In the genomic region with DNA sequence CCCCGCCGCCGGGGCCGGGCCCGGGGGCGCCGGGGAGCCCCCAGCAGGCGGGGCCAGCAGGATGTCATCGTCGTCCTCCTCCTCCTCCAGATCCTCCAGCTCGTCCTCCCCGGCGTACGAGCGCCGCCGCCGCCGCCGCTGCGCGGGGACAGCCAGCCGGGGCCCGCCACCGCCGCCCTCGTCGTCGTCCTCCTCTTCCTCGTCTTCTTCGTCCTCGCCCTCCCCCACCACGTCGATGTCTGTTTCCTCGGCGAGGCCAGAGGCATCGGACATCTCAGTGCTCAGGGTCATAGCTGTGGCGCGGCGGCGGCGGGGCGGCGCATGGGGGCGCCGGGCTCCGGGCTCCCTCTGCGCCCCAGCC, we compare ENCODE assay signal across 8 cellular contexts. TPM values are rescaled to one million over a fixed set of nuclear protein-coding genes. Genes with fewer than 3 reads are reported as not detected.
A peak's percentile ranks its signal among the peaks of the same experiment; 100 is the strongest.
DNase-seq lines count a peak whose midpoint lies in the region; ATAC-seq and TF ChIP-seq lines count a peak whose summit lies in the region.

No MANE protein-coding gene starts in this region.

- no peaks in the 10 kb centered on the region for H3K9me3 Mint-ChIP-seq in WTC11

- TF ChIP-seq CTCF in HEK293 (tag by site-specific recombination; IDR thresholded peaks at IDR 0.05) = no peak
- no peak for TF ChIP-seq CTCF in WTC11 (IDR thresholded peaks at IDR 0.05)
- no peak for TF ChIP-seq CTCF in left ventricle myocardium inferior (IDR thresholded peaks at IDR 0.05; ENCODE audit: borderline replicate concordance)

- H3K27me3 ChIP-seq in left ventricle myocardium inferior (ENCODE audit: low read depth) = peaks cover 95% of the 10 kb centered on the region
- peaks cover 58 to 83% (median 79%) of the 10 kb centered on the region in 5 donors for H3K27me3 ChIP-seq in subcutaneous abdominal adipose tissue (ENCODE audit: control insufficient read depth in 5 of 5, insufficient read depth in 4 of 5, low read length in 5 of 5)

- no peak overlapping the region for H3K9ac ChIP-seq in subcutaneous abdominal adipose tissue (ENCODE audit: low read length in 5 of 5)

- H3K4me3 ChIP-seq in HEK293 (ENCODE audit: low read depth, low read length) (peak overlapping the region; percentile 78), left ventricle myocardium inferior (peak overlapping the region; percentile 62), subcutaneous abdominal adipose tissue (ENCODE audit: low read depth in 1 of 5, low read length in 5 of 5) (peak overlapping the region in 3 of 5 donors; percentile 31 to 64 (median 37))

- DNase-seq in COR-L47 (lab: John Stamatoyannopoulos, UW) (peak; percentile 60), WTC11 (ENCODE audit: low spot score) (peak; percentile 53), left ventricle myocardium inferior (no peak), caudate nucleus (lab: John Stamatoyannopoulos, UW) (no peak)

- peaks cover 48% of the 10 kb centered on the region for H3K4me1 Mint-ChIP-seq in WTC11

- peak overlapping the region; percentile 74 for H3K4me3 Mint-ChIP-seq in WTC11

- H3K4me1 ChIP-seq in HEK293 (ENCODE audit: control insufficient read depth, insufficient read depth, low read length) (peaks cover 13% of the 10 kb centered on the region), left ventricle myocardium inferior (peaks cover 23% of the 10 kb centered on the region), subcutaneous abdominal adipose tissue (ENCODE audit: control insufficient read depth in 5 of 5, insufficient read depth in 5 of 5, low read length in 5 of 5) (peaks cover 0 to 31% (median 24%) of the 10 kb centered on the region in 5 donors)

- no peaks in the 10 kb centered on the region for H3K36me3 Mint-ChIP-seq in WTC11

- H3K9me3 ChIP-seq in HEK293 (ENCODE audit: control insufficient read depth, insufficient read depth, low read depth, low read length) (no peaks in the 10 kb centered on the region), left ventricle myocardium inferior (replicated peaks) (no peaks in the 10 kb centered on the region), subcutaneous abdominal adipose tissue (ENCODE audit: control insufficient read depth in 5 of 5, low read length in 5 of 5) (peaks cover 0 to 2% (median 0%) of the 10 kb centered on the region in 5 donors)

- intact Hi-C loops in left ventricle myocardium inferior (cut with micrococcal nuclease) = no loop called here

- H3K27ac Mint-ChIP-seq in WTC11 = no peak overlapping the region

- H3K27ac ChIP-seq in HEK293 (ENCODE audit: extremely low read depth, low read depth, low read length) (peak overlapping the region; percentile 98), left ventricle myocardium inferior (replicated peaks) (no peak overlapping the region), subcutaneous abdominal adipose tissue (ENCODE audit: low read depth, low read length) (no peak overlapping the region), caudate nucleus (ENCODE audit: low read depth, low read length) (no peak overlapping the region)

- POLR2A ChIA-PET in HEK293 (lab: Yijun Ruan, JAX) (interaction anchor here (0.6 to 1.8 kb wide), 24 partner anchors 9 to 530 kb away, joined by 3 to 50 read pairs (median 4); a partner anchor contains a TSS), WTC11 (lab: Charles Lee) (interaction anchor here (0.9 to 1.4 kb wide), 2 partner anchors 29 to 38 kb away, joined by 3 to 4 read pairs; no protein-coding TSS in a partner anchor)

- ATAC-seq in WTC11 (peak; percentile 1), GM18511 (IDR thresholded peaks at IDR 0.05; ENCODE audit: unreplicated experiment) (no peak), GM19467 (IDR thresholded peaks at IDR 0.05; ENCODE audit: unreplicated experiment) (no peak)

- H3K36me3 ChIP-seq in HEK293 (ENCODE audit: control insufficient read depth in 2 of 2, insufficient read depth in 1 of 2, low read length in 2 of 2) (peaks cover 0 to 11% of the 10 kb centered on the region in 2 experiments; a peak in 1 of 3 replicates), left ventricle myocardium inferior (no peaks in the 10 kb centered on the region), subcutaneous abdominal adipose tissue (ENCODE audit: control insufficient read depth in 5 of 5, insufficient read depth in 5 of 5, low read length in 5 of 5) (no peaks in the 10 kb centered on the region)

- H3K27me3 Mint-ChIP-seq in WTC11 (ENCODE audit: low read depth) = peaks cover 93% of the 10 kb centered on the region

- CTCF ChIA-PET in HEK293 (lab: Yijun Ruan, JAX) = interaction anchor here (0.9 to 5.1 kb wide), 4 partner anchors 49 to 364 kb away, joined by 3 to 56 read pairs (median 4); no protein-coding TSS in a partner anchor
- CTCF ChIA-PET in WTC11 (lab: Charles Lee) = interaction anchor here (1.0 to 4.4 kb wide), 11 partner anchors 21 to 232 kb away, joined by 3 to 38 read pairs (median 6); no protein-coding TSS in a partner anchor

TF ChIP-seq in HEK293, 187 proteins besides CTCF, POLR2A, EP300 and RAD21 (continues in another document):
- TF ChIP-seq, protein P1, sequence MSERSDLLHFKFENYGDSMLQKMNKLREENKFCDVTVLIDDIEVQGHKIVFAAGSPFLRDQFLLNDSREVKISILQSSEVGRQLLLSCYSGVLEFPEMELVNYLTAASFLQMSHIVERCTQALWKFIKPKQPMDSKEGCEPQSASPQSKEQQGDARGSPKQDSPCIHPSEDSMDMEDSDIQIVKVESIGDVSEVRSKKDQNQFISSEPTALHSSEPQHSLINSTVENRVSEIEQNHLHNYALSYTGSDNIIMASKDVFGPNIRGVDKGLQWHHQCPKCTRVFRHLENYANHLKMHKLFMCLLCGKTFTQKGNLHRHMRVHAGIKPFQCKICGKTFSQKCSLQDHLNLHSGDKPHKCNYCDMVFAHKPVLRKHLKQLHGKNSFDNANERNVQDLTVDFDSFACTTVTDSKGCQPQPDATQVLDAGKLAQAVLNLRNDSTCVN (tag by site-specific recombination; optimal IDR thresholded peaks at IDR 0.05) = peak; percentile 50
- TF ChIP-seq, protein P2, sequence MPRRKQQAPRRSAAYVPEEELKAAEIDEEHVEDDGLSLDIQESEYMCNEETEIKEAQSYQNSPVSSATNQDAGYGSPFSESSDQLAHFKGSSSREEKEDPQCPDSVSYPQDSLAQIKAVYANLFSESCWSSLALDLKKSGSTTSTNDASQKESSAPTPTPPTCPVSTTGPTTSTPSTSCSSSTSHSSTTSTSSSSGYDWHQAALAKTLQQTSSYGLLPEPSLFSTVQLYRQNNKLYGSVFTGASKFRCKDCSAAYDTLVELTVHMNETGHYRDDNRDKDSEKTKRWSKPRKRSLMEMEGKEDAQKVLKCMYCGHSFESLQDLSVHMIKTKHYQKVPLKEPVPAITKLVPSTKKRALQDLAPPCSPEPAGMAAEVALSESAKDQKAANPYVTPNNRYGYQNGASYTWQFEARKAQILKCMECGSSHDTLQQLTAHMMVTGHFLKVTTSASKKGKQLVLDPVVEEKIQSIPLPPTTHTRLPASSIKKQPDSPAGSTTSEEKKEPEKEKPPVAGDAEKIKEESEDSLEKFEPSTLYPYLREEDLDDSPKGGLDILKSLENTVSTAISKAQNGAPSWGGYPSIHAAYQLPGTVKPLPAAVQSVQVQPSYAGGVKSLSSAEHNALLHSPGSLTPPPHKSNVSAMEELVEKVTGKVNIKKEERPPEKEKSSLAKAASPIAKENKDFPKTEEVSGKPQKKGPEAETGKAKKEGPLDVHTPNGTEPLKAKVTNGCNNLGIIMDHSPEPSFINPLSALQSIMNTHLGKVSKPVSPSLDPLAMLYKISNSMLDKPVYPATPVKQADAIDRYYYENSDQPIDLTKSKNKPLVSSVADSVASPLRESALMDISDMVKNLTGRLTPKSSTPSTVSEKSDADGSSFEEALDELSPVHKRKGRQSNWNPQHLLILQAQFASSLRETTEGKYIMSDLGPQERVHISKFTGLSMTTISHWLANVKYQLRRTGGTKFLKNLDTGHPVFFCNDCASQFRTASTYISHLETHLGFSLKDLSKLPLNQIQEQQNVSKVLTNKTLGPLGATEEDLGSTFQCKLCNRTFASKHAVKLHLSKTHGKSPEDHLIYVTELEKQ (tag by site-specific recombination; IDR thresholded peaks at IDR 0.05; ENCODE audit: borderline replicate concordance) = no peak

TF ChIP-seq in WTC11, 78 proteins besides CTCF, POLR2A, EP300 and RAD21:
- TF ChIP-seq ZNF263 (CRISPR knock-in tag; IDR thresholded peaks at IDR 0.05; ENCODE audit: low read depth) (peak; percentile 80), ZNF423 (CRISPR knock-in tag; IDR thresholded peaks at IDR 0.05) (no peak), RORB (CRISPR knock-in tag; IDR thresholded peaks at IDR 0.05) (no peak), RELA (CRISPR knock-in tag; IDR thresholded peaks at IDR 0.05; ENCODE audit: borderline replicate concordance) (no peak)

RNA-seq across cellular contexts. Expression of a gene that starts 0.5 kb away (rescaled TPM):
- 7.0 to 10.3 TPM (median 7.9 TPM) in 3 replicates for total RNA-seq in WTC11 (2021)
- total RNA-seq in left ventricle myocardium inferior = 0.19 TPM

RNA-seq across cellular contexts. Expression of a gene that starts 50.2 kb away (rescaled TPM):
- total RNA-seq in WTC11 (2021) = 736 to 764 TPM (median 736 TPM) in 3 replicates
- total RNA-seq in left ventricle myocardium inferior = 386 TPM

Comparison
In these comparisons a context has a peak if more than half of its experiments do, and no peak if none do; other contexts are left out.
1. DNase-seq: peak in COR-L47 (single experiment) and WTC11 (single experiment); none in left ventricle myocardium inferior (single experiment) and caudate nucleus (0 of 61).
2. Peak in every context shown above with its lines, with median percentiles within 50 percentile points of each other: H3K4me3 ChIP-seq.